Comparison of ENCODE assay signal across 23 cellular contexts in the genomic region with DNA sequence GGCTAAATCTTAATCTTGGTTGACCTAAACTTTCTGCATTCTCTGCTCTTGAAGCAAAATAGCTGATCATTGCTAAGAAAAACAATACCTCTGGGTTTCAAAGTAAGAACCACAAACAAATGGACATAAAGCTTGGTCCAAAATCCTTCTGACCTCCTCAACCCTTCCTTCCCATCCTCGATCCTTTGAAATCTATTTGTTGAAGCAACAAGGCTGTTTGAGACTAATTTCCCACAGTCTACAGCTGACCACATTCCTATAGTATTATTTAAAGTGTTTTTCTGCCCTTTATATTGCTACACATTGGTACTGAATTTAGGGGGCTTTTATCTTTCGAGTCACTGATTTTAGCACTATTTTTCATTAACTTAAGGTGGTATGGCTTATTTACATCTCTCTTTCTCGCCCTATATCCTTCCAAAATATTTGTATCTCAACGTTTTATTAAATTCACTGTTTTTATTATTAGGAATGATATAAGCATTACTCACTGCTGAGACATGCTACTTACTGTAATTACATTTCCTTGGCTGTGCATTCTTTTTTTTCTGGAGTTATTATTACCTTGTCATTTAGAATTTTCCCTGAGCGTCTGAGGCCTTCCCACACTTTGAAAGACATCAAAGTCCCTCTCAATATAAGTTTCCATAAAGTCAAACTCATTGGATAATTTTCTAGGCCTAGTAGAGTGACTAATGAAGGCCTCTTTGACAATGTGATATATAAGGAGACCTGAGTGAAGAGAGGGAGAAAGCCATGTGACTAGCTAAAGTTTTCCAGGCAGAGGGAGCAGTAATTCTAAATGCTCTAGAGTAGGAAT.
"Had no signal": no experiment of that assay in that cellular context is flagged by ENCODE, and none has a peak within 500 bp of the region (broad histone marks: within the 10 kb centered on the region; RNA-seq: fewer than 3 reads in every experiment).

No MANE protein-coding gene starts in this region.

- H3K36me3 Mint-ChIP-seq: activated naive CD8-positive, alpha-beta T cell had no signal

- H3K4me2 ChIP-seq: hepatocyte had no signal

- H3K9me3 Mint-ChIP-seq: activated T-cell treated with anti-CD3 and anti-CD28 coated beads, Interleukin-2, amount 50 U/mL, for 4 hours; activated T-helper 2 cell treated with anti-CD3 and anti-CD28 coated beads, Interferon-gamma antibody, Interleukin-2, Interleukin-4, amounts not matched to agents 10 μg/mL and 5 μg/mL and 100 μg/mL, durations not matched to agents 14 hours and 24 hours and 36 hours; mesothelial cell of epicardium; natural killer cell; stimulated activated naive CD8-positive, alpha-beta T cell treated with anti-CD3 and anti-CD28 coated beads, Interleukin-15, Interleukin-2, amounts not matched to agents 100 ng/mL and 50 ng/mL, for 24 hours; WTC11 had no signal

- H3K79me2 ChIP-seq: hepatocyte had no signal

- ATAC-seq: activated T-cell treated with anti-CD3 and anti-CD28 coated beads, Interleukin-2, amount 50 U/mL, for 4 hours; esophagus mucosa; natural killer cell; WTC11 had no signal

- H3K36me3 ChIP-seq: ovary had no signal

- H3K9me3 ChIP-seq: adrenal gland, left ventricle myocardium inferior, ovary, prostate gland, right atrium auricular region, thyroid gland had no signal

- H3K4me3 Mint-ChIP-seq: activated naive CD8-positive, alpha-beta T cell; activated T-cell treated with anti-CD3 and anti-CD28 coated beads, Interleukin-2, amount 50 U/mL, for 4 hours; mesothelial cell of epicardium; natural killer cell; stimulated activated naive CD8-positive, alpha-beta T cell treated with anti-CD3 and anti-CD28 coated beads, Interleukin-15, Interleukin-2, amounts not matched to agents 100 ng/mL and 50 ng/mL, for 24 hours; WTC11 had no signal

- H3K27ac Mint-ChIP-seq: activated naive CD8-positive, alpha-beta T cell; activated T-helper 2 cell treated with anti-CD3 and anti-CD28 coated beads, Interferon-gamma antibody, Interleukin-2, Interleukin-4, amounts not matched to agents 10 μg/mL and 5 μg/mL and 100 μg/mL, durations not matched to agents 14 hours and 24 hours and 36 hours; mesothelial cell of epicardium; natural killer cell; stimulated activated naive CD8-positive, alpha-beta T cell treated with anti-CD3 and anti-CD28 coated beads, Interleukin-15, Interleukin-2, amounts not matched to agents 100 ng/mL and 50 ng/mL, for 24 hours; WTC11 had no signal

- H2AFZ ChIP-seq: hepatocyte had no signal

- H3K27ac ChIP-seq: adrenal gland, hepatocyte, left ventricle myocardium inferior, ovary, prostate gland, right atrium auricular region, thyroid gland had no signal

- DNase-seq: activated CD8-positive, alpha-beta memory T cell treated with anti-CD3 and anti-CD28 coated beads, Interleukin-2, amount 50 U/mL, for 48 hours; activated naive CD4-positive, alpha-beta T cell; activated T-cell treated with anti-CD3 and anti-CD28 coated beads, Interleukin-2, amount 50 U/mL, for 4 hours; adrenal gland; cerebellar nuclear complex; effector CD8-positive, alpha-beta T cell; glutamatergic neuron; left ventricle myocardium inferior; natural killer cell; ovary; stimulated activated CD4-positive, alpha-beta T cell treated with anti-CD3 and anti-CD28 coated beads, Interleukin-1b, Interleukin-23, amount 100 ng/mL, for 48 hours; substantia nigra; T-helper 9 cell; thyroid gland had no signal

- H3K4me1 Mint-ChIP-seq: mesothelial cell of epicardium, natural killer cell, WTC11 had no signal

- H3K4me3 ChIP-seq: adrenal gland, hepatocyte, left ventricle myocardium inferior, ovary, prostate gland, right atrium auricular region, thyroid gland had no signal

- H3K27me3 ChIP-seq: adrenal gland, hepatocyte, ovary, right atrium auricular region, thyroid gland had no signal

- H3K4me1 ChIP-seq: adrenal gland, left ventricle myocardium inferior, prostate gland, right atrium auricular region, thyroid gland had no signal

- H3K27me3 Mint-ChIP-seq: activated naive CD8-positive, alpha-beta T cell; stimulated activated naive CD8-positive, alpha-beta T cell treated with anti-CD3 and anti-CD28 coated beads, Interleukin-15, Interleukin-2, amounts not matched to agents 100 ng/mL and 50 ng/mL, for 24 hours had no signal
